ENCODE assay signal across 1 cellular context in genomic region chr6:146890644-146891434, GRCh38.
TF ChIP-seq lines count a peak whose summit lies in the region.

No MANE protein-coding gene starts in this region.

TF ChIP-seq in K562, 482 proteins besides CTCF, POLR2A, EP300 and RAD21 (continued from another document and continues in another):
- peak; percentile 68 for TF ChIP-seq ZNF134 (CRISPR knock-in tag; conservative IDR thresholded peaks at IDR 0.05)
- TF ChIP-seq POLR3A (IDR thresholded peaks at IDR 0.05; ENCODE audit: borderline replicate concordance, extremely low read depth, insufficient read depth, insufficient read length): no peak
- 0 out of 2 replicates have a peak, but pooled peaks have one; percentile 8 for TF ChIP-seq TEAD2 (tag; IDR thresholded peaks at IDR 0.05)
- no peak for TF ChIP-seq E2F4 (CRISPR knock-in tag; IDR thresholded peaks at IDR 0.05; ENCODE audit: low read depth)
- no peak for TF ChIP-seq BRCA1 (IDR thresholded peaks at IDR 0.05)
- TF ChIP-seq BRCA1 (CRISPR knock-in tag; IDR thresholded peaks at IDR 0.05): no peak
- no peak for TF ChIP-seq SAFB (IDR thresholded peaks at IDR 0.05; ENCODE audit: borderline replicate concordance, low read depth, low read length)
- TF ChIP-seq ZSCAN29 (IDR thresholded peaks at IDR 0.05): no peak
- TF ChIP-seq BMI1 (IDR thresholded peaks at IDR 0.05; ENCODE audit: low read length): no peak
- no peak for TF ChIP-seq NRF1 (conservative IDR thresholded peaks at IDR 0.05 in 1 of 2, IDR thresholded peaks at IDR 0.05 in 1 of 2)
- no peak for TF ChIP-seq FOXJ3 (CRISPR knock-in tag; IDR thresholded peaks at IDR 0.05)
- no peak for TF ChIP-seq SMARCB1 (IDR thresholded peaks at IDR 0.05; ENCODE audit: insufficient read length, low read depth)
- TF ChIP-seq NCOR1 (IDR thresholded peaks at IDR 0.05): no peak
- TF ChIP-seq ZNF239 (CRISPR knock-in tag; IDR thresholded peaks at IDR 0.05): peak; percentile 81
- no peak for TF ChIP-seq POU5F1 (IDR thresholded peaks at IDR 0.05; ENCODE audit: borderline replicate concordance, low read depth, low read length, partially characterized antibody)
- TF ChIP-seq ZFP30 (CRISPR knock-in tag; IDR thresholded peaks at IDR 0.05; ENCODE audit: borderline replicate concordance): no peak
- TF ChIP-seq EP400 (IDR thresholded peaks at IDR 0.05): peak; percentile 38
- peak; percentile 69; the same call in 1 of the 2 replicates for TF ChIP-seq CREB5 (CRISPR knock-in tag; IDR thresholded peaks at IDR 0.05)
- no peak for TF ChIP-seq RCOR1 (IDR thresholded peaks at IDR 0.05; ENCODE audit: borderline replicate concordance in 1 of 2, low read depth in 2 of 2, low read length in 2 of 2)
- no peak for TF ChIP-seq ELK3 (CRISPR knock-in tag; IDR thresholded peaks at IDR 0.05)
- TF ChIP-seq TCF3 (CRISPR knock-in tag; IDR thresholded peaks at IDR 0.05): no peak
- TF ChIP-seq MTA3 (IDR thresholded peaks at IDR 0.05; ENCODE audit: borderline replicate concordance): 0 out of 2 replicates have a peak, but pooled peaks have one; percentile 40
- TF ChIP-seq ZNF121 (CRISPR knock-in tag; conservative IDR thresholded peaks at IDR 0.05): no peak
- TF ChIP-seq CBFA2T3 (IDR thresholded peaks at IDR 0.05): no peak
- peak; percentile 25 for TF ChIP-seq E2F8 (IDR thresholded peaks at IDR 0.05; ENCODE audit: low read depth, partially characterized antibody)
- TF ChIP-seq HMG20A (CRISPR knock-in tag; conservative IDR thresholded peaks at IDR 0.05): no peak
- 0 out of 4 replicates have a peak, but pooled peaks of 1 of the 2 experiments have one; percentile 68 for TF ChIP-seq UBTF (IDR thresholded peaks at IDR 0.05; ENCODE audit: borderline replicate concordance in 1 of 2, low read depth in 2 of 2, low read length in 2 of 2)
- TF ChIP-seq ELK1 (CRISPR knock-in tag; IDR thresholded peaks at IDR 0.05): no peak
- no peak for TF ChIP-seq COPS2 (conservative IDR thresholded peaks at IDR 0.05)
- no peak for TF ChIP-seq XRCC3 (IDR thresholded peaks at IDR 0.05)
- no peak for TF ChIP-seq CEBPZ (IDR thresholded peaks at IDR 0.05; ENCODE audit: borderline replicate concordance, low read depth, low read length)
- TF ChIP-seq EGR1 (conservative IDR thresholded peaks at IDR 0.05): no peak
- no peak for TF ChIP-seq ZNF586 (CRISPR knock-in tag; conservative IDR thresholded peaks at IDR 0.05)
- TF ChIP-seq ZNF384 (IDR thresholded peaks at IDR 0.05; ENCODE audit: low read depth, low read length): peak; percentile 81
- no peak for TF ChIP-seq SREBF2 (CRISPR knock-in tag; IDR thresholded peaks at IDR 0.05)
- TF ChIP-seq ZNF445 (CRISPR knock-in tag; IDR thresholded peaks at IDR 0.05; ENCODE audit: low read depth): no peak
- TF ChIP-seq HDAC6 (IDR thresholded peaks at IDR 0.05; ENCODE audit: low read depth, low read length): no peak
- no peak for TF ChIP-seq STAT6 (CRISPR knock-in tag; IDR thresholded peaks at IDR 0.05)
- no peak for TF ChIP-seq CHD1 (IDR thresholded peaks at IDR 0.05; ENCODE audit: low read length)
